In genomic region chr17:72510454-72511016, GRCh38 we compare ENCODE assay signal across 9 cellular contexts.
A peak's percentile ranks its signal among the peaks of the same experiment; 100 is the strongest.
DNase-seq lines count a peak whose midpoint lies in the region; ATAC-seq lines count a peak whose summit lies in the region.
"Had no signal": no experiment of that assay in that cellular context is flagged by ENCODE, and none has a peak within 500 bp of the region (broad histone marks: within the 10 kb centered on the region; RNA-seq: fewer than 3 reads in every experiment).

No MANE protein-coding gene starts in this region.

- no peak overlapping the region for H3K4me3 Mint-ChIP-seq in activated T-cell treated with anti-CD3 and anti-CD28 coated beads, Interleukin-2, amount 50 U/mL, for 72 hours

- no peaks in the 10 kb centered on the region for H3K36me3 Mint-ChIP-seq in activated T-cell treated with anti-CD3 and anti-CD28 coated beads, Interleukin-2, amount 50 U/mL, for 72 hours (ENCODE audit: insufficient read depth in 2 of 2)

- peaks cover 0 to 2% of the 10 kb centered on the region in 2 donors for H3K9me3 Mint-ChIP-seq in activated T-cell treated with anti-CD3 and anti-CD28 coated beads, Interleukin-2, amount 50 U/mL, for 72 hours

- peak; percentile 79 for ATAC-seq in GM18870 (IDR thresholded peaks at IDR 0.05; ENCODE audit: unreplicated experiment)
- peak; percentile 49 for ATAC-seq in HG02885 (IDR thresholded peaks at IDR 0.05; ENCODE audit: poor library complexity, unreplicated experiment)
- ATAC-seq in activated T-cell treated with anti-CD3 and anti-CD28 coated beads, Interleukin-2, amount 50 U/mL, for 72 hours (replicated peaks in 1 of 2), result no peak

- no peak overlapping the region for H3K27ac Mint-ChIP-seq in activated T-cell treated with anti-CD3 and anti-CD28 coated beads, Interleukin-2, amount 50 U/mL, for 72 hours

- DNase-seq in NOMO-1 treated with dmso at 0.1 percent for 144 hours (lab: John Stamatoyannopoulos, UW; ENCODE audit: unreplicated experiment), result peak; percentile 8
- peak; percentile 26 for DNase-seq in midbrain (lab: John Stamatoyannopoulos, UW)
- no peak for DNase-seq in iPS-NIHi7 (ENCODE audit: extremely low spot score)
- DNase-seq in cerebellar cortex (ENCODE audit: low spot score), result no peak
- DNase-seq in NCI-H2227 (lab: John Stamatoyannopoulos, UW; ENCODE audit: unreplicated experiment), result no peak
- DNase-seq in activated T-cell treated with anti-CD3 and anti-CD28 coated beads, Interleukin-2, amount 50 U/mL, for 72 hours, result no peak
- DNase-seq: islet precursor cell had no signal

- H3K4me1 Mint-ChIP-seq in activated T-cell treated with anti-CD3 and anti-CD28 coated beads, Interleukin-2, amount 50 U/mL, for 72 hours (ENCODE audit: low read depth), result no peaks in the 10 kb centered on the region

- peaks cover 9% of the 10 kb centered on the region for H3K27me3 Mint-ChIP-seq in activated T-cell treated with anti-CD3 and anti-CD28 coated beads, Interleukin-2, amount 50 U/mL, for 72 hours (ENCODE audit: low read depth)

Comparison
In these comparisons a context has a peak if more than half of its experiments do, and no peak if none do; other contexts are left out.
1. ATAC-seq: peak in GM18870 (single experiment) and HG02885 (single experiment); none in activated T-cell treated with anti-CD3 and anti-CD28 coated beads, Interleukin-2, amount 50 U/mL, for 72 hours (0 of 2).
2. DNase-seq: peak in NOMO-1 treated with dmso at 0.1 percent for 144 hours (single experiment) and midbrain (single experiment); none in iPS-NIHi7 (single experiment), cerebellar cortex (single experiment), NCI-H2227 (single experiment) and activated T-cell treated with anti-CD3 and anti-CD28 coated beads, Interleukin-2, amount 50 U/mL, for 72 hours (0 of 2).